10 cellular contexts compared by ENCODE assay signal in genomic region chr12:56342290-56342689, GRCh38. TPM values are rescaled to one million over a fixed set of nuclear protein-coding genes. Genes with fewer than 3 reads are reported as not detected.
DNase-seq lines count a peak whose midpoint lies in the region; ATAC-seq lines count a peak whose summit lies in the region.
"Not testable (repeated sequence)": the region's sequence is repeated elsewhere in the genome, so short reads cannot be mapped to it uniquely, and the experiment has no call there.
"Had no signal": no experiment of that assay in that cellular context is flagged by ENCODE, and none has a peak within 500 bp of the region (broad histone marks: within the 10 kb centered on the region; RNA-seq: fewer than 3 reads in every experiment).

No MANE protein-coding gene starts in this region.

- H3K27ac ChIP-seq in CD4-positive, alpha-beta memory T cell (ENCODE audit: low read depth, low read length) = not testable (repeated sequence)
- peak overlapping the region; percentile 32 for H3K27ac ChIP-seq in effector memory CD4-positive, alpha-beta T cell (ENCODE audit: insufficient read depth, low read length, poor library complexity, severe bottlenecking)

- H3K4me3 Mint-ChIP-seq in CD4-positive, alpha-beta memory T cell; T-helper 17 cell; activated T-cell treated with anti-CD3 and anti-CD28 coated beads, Interleukin-2, amount 50 U/mL, for 24 hours; naive thymus-derived CD8-positive, alpha-beta T cell: not testable (repeated sequence)

- not testable (repeated sequence) for H3K4me3 ChIP-seq in CD4-positive, alpha-beta memory T cell (ENCODE audit: low read length in 2 of 2); effector memory CD4-positive, alpha-beta T cell (ENCODE audit: insufficient read depth, low read depth, low read length, poor library complexity, severe bottlenecking)

- peaks cover 41% of the 10 kb centered on the region for H3K4me1 ChIP-seq in CD4-positive, alpha-beta memory T cell (ENCODE audit: insufficient read depth, low read length)
- H3K4me1 ChIP-seq in effector memory CD4-positive, alpha-beta T cell (ENCODE audit: control insufficient read depth, insufficient read depth, low read length, poor library complexity, severe bottlenecking) = peaks cover 32% of the 10 kb centered on the region

- H3K4me1 Mint-ChIP-seq in CD4-positive, alpha-beta memory T cell = peaks cover 21 to 46% (median 33%) of the 10 kb centered on the region in 4 donors
- peaks cover 37% of the 10 kb centered on the region for H3K4me1 Mint-ChIP-seq in T-helper 17 cell
- peaks cover 44% of the 10 kb centered on the region for H3K4me1 Mint-ChIP-seq in activated T-cell treated with anti-CD3 and anti-CD28 coated beads, Interleukin-2, amount 50 U/mL, for 24 hours (ENCODE audit: low read depth)
- peaks cover 16 to 41% (median 32%) of the 10 kb centered on the region in 4 donors for H3K4me1 Mint-ChIP-seq in naive thymus-derived CD8-positive, alpha-beta T cell

- peaks cover 30 to 54% of the 10 kb centered on the region in 2 donors for H3K36me3 Mint-ChIP-seq in CD4-positive, alpha-beta memory T cell
- not testable (repeated sequence) for H3K36me3 Mint-ChIP-seq in T-helper 17 cell (ENCODE audit: low read depth)
- peaks cover 70% of the 10 kb centered on the region for H3K36me3 Mint-ChIP-seq in activated T-cell treated with anti-CD3 and anti-CD28 coated beads, Interleukin-2, amount 50 U/mL, for 24 hours (ENCODE audit: low read depth)
- H3K36me3 Mint-ChIP-seq in naive thymus-derived CD8-positive, alpha-beta T cell = peaks cover 5 to 48% (median 20%) of the 10 kb centered on the region in 3 donors

- ATAC-seq in T-helper 17 cell; naive thymus-derived CD8-positive, alpha-beta T cell: not testable (repeated sequence)

- not testable (repeated sequence) for DNase-seq in CD4-positive, alpha-beta memory T cell; T-helper 17 cell; activated T-cell treated with anti-CD3 and anti-CD28 coated beads, Interleukin-2, amount 50 U/mL, for 24 hours; effector memory CD4-positive, alpha-beta T cell; naive thymus-derived CD8-positive, alpha-beta T cell

- intact Hi-C loops in CD4-positive, alpha-beta memory T cell (cut with micrococcal nuclease) = not testable (repeated sequence)

- not testable (repeated sequence) for H3K27me3 ChIP-seq in CD4-positive, alpha-beta memory T cell (ENCODE audit: insufficient read depth, low read length); effector memory CD4-positive, alpha-beta T cell (replicated peaks; ENCODE audit: control insufficient read depth, insufficient read depth, low read length, poor library complexity, severe bottlenecking)

- POLR2A ChIA-PET in CD4-positive, alpha-beta memory T cell (lab: Charles Lee; ENCODE audit: partially characterized antibody) = interaction anchor here (0.5 to 14.4 kb wide), 6 partner anchors 9 to 571 kb away, joined by 3 to 264 read pairs (median 6); partner anchors contain the start of genes APOF, PAN2, STAT2 and TIMELESS
- POLR2A ChIA-PET in naive thymus-derived CD8-positive, alpha-beta T cell (lab: Charles Lee) = interaction anchor here (0.6 to 1.8 kb wide), 4 partner anchors 17 to 63 kb away, joined by 3 to 14 read pairs (median 5); partner anchors contain the start of genes CNPY2 and STAT2

- not testable (repeated sequence) for H3K9me3 ChIP-seq in CD4-positive, alpha-beta memory T cell (ENCODE audit: control insufficient read depth in 1 of 2, low read length in 2 of 2); T-helper 17 cell (ENCODE audit: control insufficient read depth, low read length, poor library complexity, severe bottlenecking); effector memory CD4-positive, alpha-beta T cell (ENCODE audit: control insufficient read depth, low read length)

- not testable (repeated sequence) for H3K9me3 Mint-ChIP-seq in CD4-positive, alpha-beta memory T cell; activated T-cell treated with anti-CD3 and anti-CD28 coated beads, Interleukin-2, amount 50 U/mL, for 24 hours; naive thymus-derived CD8-positive, alpha-beta T cell

- peak overlapping the region in 6 of 7 donors; percentile 13 to 89 (median 74) for H3K27ac Mint-ChIP-seq in CD4-positive, alpha-beta memory T cell
- peak overlapping the region; percentile 100 for H3K27ac Mint-ChIP-seq in T-helper 17 cell
- H3K27ac Mint-ChIP-seq in activated T-cell treated with anti-CD3 and anti-CD28 coated beads, Interleukin-2, amount 50 U/mL, for 24 hours = peak overlapping the region; percentile 0
- H3K27ac Mint-ChIP-seq in naive thymus-derived CD8-positive, alpha-beta T cell = peak overlapping the region in 9 of 10 donors; percentile 50 to 92 (median 78)

- CTCF ChIA-PET in CD4-positive, alpha-beta memory T cell (lab: Charles Lee; ENCODE audit: partially characterized antibody) = interaction anchor here (0.8 to 2.0 kb wide), 2 partner anchors 9 to 17 kb away, joined by 4 to 6 read pairs; partner anchors contain the start of gene STAT2

- H3K27me3 Mint-ChIP-seq in CD4-positive, alpha-beta memory T cell; T-helper 17 cell; activated T-cell treated with anti-CD3 and anti-CD28 coated beads, Interleukin-2, amount 50 U/mL, for 24 hours; naive thymus-derived CD8-positive, alpha-beta T cell: not testable (repeated sequence)

- H3K36me3 ChIP-seq in CD4-positive, alpha-beta memory T cell (ENCODE audit: insufficient read depth, low read length) = peaks cover 29% of the 10 kb centered on the region
- peaks cover 37% of the 10 kb centered on the region for H3K36me3 ChIP-seq in effector memory CD4-positive, alpha-beta T cell (ENCODE audit: control insufficient read depth, insufficient read depth, low read length)

RNA-seq across cellular contexts. Expression of gene IL23A, which starts 3.6 kb away (rescaled TPM):
- 10 to 100 TPM; 34.1 to 34.4 TPM for total RNA-seq in CD4-positive, alpha-beta memory T cell
- 10 to 100 TPM; 30.3 to 40.1 TPM for polyA plus RNA-seq in CD4-positive, alpha-beta memory T cell
- 10 to 100 TPM; 44.9 to 49.8 TPM for total RNA-seq in T-helper 17 cell
- 10 to 100 TPM; 32.4 to 35.3 TPM for total RNA-seq in naive thymus-derived CD8-positive, alpha-beta T cell
- polyA plus RNA-seq in naive thymus-derived CD8-positive, alpha-beta T cell = 10 to 100 TPM; 12.3 to 16.6 (median 16.2) TPM
- total RNA-seq: A172, GM23248, H4 had no signal

RNA-seq across cellular contexts. Expression of gene PAN2, which starts 8.5 kb away (rescaled TPM):
- total RNA-seq in CD4-positive, alpha-beta memory T cell = 100 to 1,000 TPM; 193 to 203 TPM
- polyA plus RNA-seq in CD4-positive, alpha-beta memory T cell = 10 to 100 TPM in 1 of 2 donors, 1 to 10 TPM in 1; 5.6 to 10.2 TPM
- total RNA-seq in T-helper 17 cell = 100 to 1,000 TPM in 1 of 2 donors, 10 to 100 TPM in 1; 81.1 to 108 TPM
- total RNA-seq in naive thymus-derived CD8-positive, alpha-beta T cell = 100 to 1,000 TPM; 210 to 216 TPM
- polyA plus RNA-seq in naive thymus-derived CD8-positive, alpha-beta T cell = 10 to 100 TPM; 10.5 to 11.9 (median 11.0) TPM

RNA-seq across cellular contexts. Expression of gene STAT2, which starts 17.6 kb away (rescaled TPM):
- total RNA-seq in CD4-positive, alpha-beta memory T cell = 100 to 1,000 TPM; 192 to 193 TPM
- polyA plus RNA-seq in CD4-positive, alpha-beta memory T cell = 10 to 100 TPM; 74.4 to 80.6 TPM
- total RNA-seq in T-helper 17 cell = 100 to 1,000 TPM; 116 to 145 TPM
- 100 to 1,000 TPM; 161 to 165 TPM for total RNA-seq in naive thymus-derived CD8-positive, alpha-beta T cell
- polyA plus RNA-seq in naive thymus-derived CD8-positive, alpha-beta T cell = 10 to 100 TPM; 61.7 to 68.1 (median 64.5) TPM

RNA-seq across cellular contexts. Expression of gene APOF, which starts 20.4 kb away (rescaled TPM):
- not detected for total RNA-seq in CD4-positive, alpha-beta memory T cell
- polyA plus RNA-seq in CD4-positive, alpha-beta memory T cell = not detected
- not detected for total RNA-seq in T-helper 17 cell
- not detected for total RNA-seq in naive thymus-derived CD8-positive, alpha-beta T cell
- polyA plus RNA-seq in naive thymus-derived CD8-positive, alpha-beta T cell = not detected
- total RNA-seq: A172; CD4-positive, CD25-positive, alpha-beta regulatory T cell; GM23248; H4; HT-29 had no signal
- polyA plus RNA-seq: CD4-positive, CD25-positive, alpha-beta regulatory T cell; GM23248 had no signal

RNA-seq across cellular contexts. Expression of gene CNPY2, which starts 26.5 kb away (rescaled TPM):
- 10 to 100 TPM; 93.5 to 95.8 TPM for total RNA-seq in CD4-positive, alpha-beta memory T cell
- 100 to 1,000 TPM; 174 to 184 TPM for polyA plus RNA-seq in CD4-positive, alpha-beta memory T cell
- total RNA-seq in T-helper 17 cell = 10 to 100 TPM; 47.4 to 53.4 TPM
- total RNA-seq in naive thymus-derived CD8-positive, alpha-beta T cell = 10 to 100 TPM; 79.9 to 85.6 TPM
- polyA plus RNA-seq in naive thymus-derived CD8-positive, alpha-beta T cell = 100 to 1,000 TPM; 173 to 196 (median 179) TPM

Comparison
In these comparisons a context has a peak if more than half of its experiments do, and no peak if none do; other contexts are left out.
1. H3K27ac Mint-ChIP-seq: peak in every context shown above with its lines; median percentile 100 in T-helper 17 cell; 78 in naive thymus-derived CD8-positive, alpha-beta T cell; 74 in CD4-positive, alpha-beta memory T cell; 0 in activated T-cell treated with anti-CD3 and anti-CD28 coated beads, Interleukin-2, amount 50 U/mL, for 24 hours.